ENCODE assay signal across 15 cellular contexts in the genomic region with DNA sequence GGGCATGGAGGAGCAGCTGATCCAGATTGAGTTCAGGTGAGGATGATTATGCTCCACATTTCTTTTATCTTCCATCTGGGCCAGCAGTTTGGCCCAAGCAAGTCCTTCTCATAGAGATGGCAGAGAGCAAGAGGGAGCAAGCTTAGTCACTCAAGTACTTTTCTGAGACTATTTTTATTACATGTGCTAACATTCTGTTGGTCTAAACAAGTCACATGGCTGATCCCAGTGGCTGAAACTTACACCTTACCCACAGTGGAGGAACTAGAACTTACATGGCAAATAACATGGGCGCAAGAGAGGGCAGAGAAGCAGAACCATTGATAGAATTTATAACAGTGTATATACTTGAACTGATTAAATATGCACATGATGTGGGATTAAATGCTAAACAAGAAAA.
A peak's percentile ranks its signal among the peaks of the same experiment; 100 is the strongest.
DNase-seq lines count a peak whose midpoint lies in the region; ATAC-seq and TF ChIP-seq lines count a peak whose summit lies in the region.
"Had no signal": no experiment of that assay in that cellular context is flagged by ENCODE, and none has a peak within 500 bp of the region (broad histone marks: within the 10 kb centered on the region; RNA-seq: fewer than 3 reads in every experiment).

No MANE protein-coding gene starts in this region.

- H3K27ac Mint-ChIP-seq in MCF 10A (ENCODE audit: low read depth, unreplicated experiment), result peak overlapping the region; percentile 46
- no peak overlapping the region for H3K27ac Mint-ChIP-seq in stimulated activated effector memory CD8-positive, alpha-beta T cell treated with anti-CD3 and anti-CD28 coated beads, Interleukin-12 subunit alpha, Interleukin-12 subunit beta, amount 100 ng/mL, for 72 hours
- no peak overlapping the region for H3K27ac Mint-ChIP-seq in HFFc6
- H3K27ac Mint-ChIP-seq: activated naive CD4-positive, alpha-beta T cell treated with anti-CD3 and anti-CD28 coated beads, Interleukin-2, amount 50 U/mL, for 72 hours had no signal

- POLR2A ChIA-PET in MCF 10A (lab: Yijun Ruan, JAX), result no interaction called here

- H3K4me3 Mint-ChIP-seq in MCF 10A (ENCODE audit: unreplicated experiment), result no peak overlapping the region
- H3K4me3 Mint-ChIP-seq in stimulated activated effector memory CD8-positive, alpha-beta T cell treated with anti-CD3 and anti-CD28 coated beads, Interleukin-12 subunit alpha, Interleukin-12 subunit beta, amount 100 ng/mL, for 72 hours, result no peak overlapping the region
- no peak overlapping the region for H3K4me3 Mint-ChIP-seq in HFFc6

- H3K9me3 ChIP-seq in breast epithelium (no peaks in the 10 kb centered on the region), prostate gland (no peaks in the 10 kb centered on the region)
- H3K9me3 ChIP-seq: SK-N-SH had no signal

- no peak for TF ChIP-seq POLR2A in breast epithelium (IDR thresholded peaks at IDR 0.05)
- no peak for TF ChIP-seq POLR2A in prostate gland (IDR thresholded peaks at IDR 0.05)

- no peak for TF ChIP-seq CTCF in MCF 10A (IDR thresholded peaks at IDR 0.05; ENCODE audit: unreplicated experiment)
- TF ChIP-seq CTCF in breast epithelium (IDR thresholded peaks at IDR 0.05), result no peak
- no peak for TF ChIP-seq CTCF in HFFc6 (IDR thresholded peaks at IDR 0.05)
- TF ChIP-seq CTCF in prostate gland (IDR thresholded peaks at IDR 0.05), result no peak

- BruUV-seq in MCF 10A (replicated peaks; lab: Mats Ljungman, UMichigan), result no TSS peak

- H3K4me3 ChIP-seq in breast epithelium (no peak overlapping the region), prostate gland (no peak overlapping the region)

- DNase-seq in MCF 10A (ENCODE audit: unreplicated experiment), result no peak
- no peak for DNase-seq in breast epithelium (ENCODE audit: low spot score in 2 of 2)
- DNase-seq in stimulated activated effector memory CD8-positive, alpha-beta T cell treated with anti-CD3 and anti-CD28 coated beads, Interleukin-12 subunit alpha, Interleukin-12 subunit beta, amount 100 ng/mL, for 72 hours (ENCODE audit: low spot score in 2 of 2), result no peak
- no peak for DNase-seq in HFFc6
- no peak for DNase-seq in activated CD4-positive, alpha-beta T cell treated with anti-CD3 and anti-CD28 coated beads for 48 hours
- DNase-seq in prostate gland (ENCODE audit: low spot score), result no peak
- DNase-seq: activated CD4-positive, alpha-beta T cell treated with anti-CD3 and anti-CD28 coated beads, Interleukin-2, amount 50 U/mL, for 4 hours; DND-41; GOT3; posterior cingulate gyrus; SK-N-SH had no signal

- H3K9me3 Mint-ChIP-seq in MCF 10A (ENCODE audit: unreplicated experiment), result no peaks in the 10 kb centered on the region
- no peaks in the 10 kb centered on the region for H3K9me3 Mint-ChIP-seq in stimulated activated effector memory CD8-positive, alpha-beta T cell treated with anti-CD3 and anti-CD28 coated beads, Interleukin-12 subunit alpha, Interleukin-12 subunit beta, amount 100 ng/mL, for 72 hours
- H3K9me3 Mint-ChIP-seq in HFFc6, result no peaks in the 10 kb centered on the region
- H3K9me3 Mint-ChIP-seq: activated naive CD4-positive, alpha-beta T cell treated with anti-CD3 and anti-CD28 coated beads, Interleukin-2, amount 50 U/mL, for 72 hours had no signal

- H3K4me1 Mint-ChIP-seq in MCF 10A (ENCODE audit: insufficient read depth, unreplicated experiment), result peaks cover 6% of the 10 kb centered on the region
- H3K4me1 Mint-ChIP-seq in stimulated activated effector memory CD8-positive, alpha-beta T cell treated with anti-CD3 and anti-CD28 coated beads, Interleukin-12 subunit alpha, Interleukin-12 subunit beta, amount 100 ng/mL, for 72 hours, result no peaks in the 10 kb centered on the region
- no peaks in the 10 kb centered on the region for H3K4me1 Mint-ChIP-seq in HFFc6 (ENCODE audit: low read depth)

- H3K36me3 ChIP-seq in breast epithelium, result no peaks in the 10 kb centered on the region
- H3K36me3 ChIP-seq in prostate gland, result no peaks in the 10 kb centered on the region

- intact Hi-C loops in MCF 10A (cut with micrococcal nuclease) (no loop called here), breast epithelium (cut with DNase I; ENCODE audit: low total_unique reads) (no loop called here), prostate gland (cut with DNase I) (loop anchor here (10.0 kb wide), 1 partner anchor 188 kb away; no protein-coding TSS in a partner anchor)

- CTCF ChIA-PET in MCF 10A (lab: Yijun Ruan, JAX), result interaction anchor here (0.6 to 3.9 kb wide), 6 partner anchors 8 to 817 kb away, joined by 3 to 32 read pairs (median 3); no protein-coding TSS in a partner anchor

- H3K27me3 Mint-ChIP-seq in MCF 10A (ENCODE audit: insufficient read depth, unreplicated experiment) (no peaks in the 10 kb centered on the region), HFFc6 (ENCODE audit: insufficient read depth) (no peaks in the 10 kb centered on the region)

- H3K36me3 Mint-ChIP-seq in MCF 10A (ENCODE audit: insufficient read depth, unreplicated experiment), result peaks cover 58% of the 10 kb centered on the region
- no peaks in the 10 kb centered on the region for H3K36me3 Mint-ChIP-seq in stimulated activated effector memory CD8-positive, alpha-beta T cell treated with anti-CD3 and anti-CD28 coated beads, Interleukin-12 subunit alpha, Interleukin-12 subunit beta, amount 100 ng/mL, for 72 hours
- H3K36me3 Mint-ChIP-seq in HFFc6 (ENCODE audit: low read depth), result no peaks in the 10 kb centered on the region
- H3K36me3 Mint-ChIP-seq: activated naive CD4-positive, alpha-beta T cell treated with anti-CD3 and anti-CD28 coated beads, Interleukin-2, amount 50 U/mL, for 72 hours had no signal

- peak; percentile 90 for ATAC-seq in HG02588 (IDR thresholded peaks at IDR 0.05; ENCODE audit: unreplicated experiment)
- peak; percentile 76 for ATAC-seq in HG03432 (IDR thresholded peaks at IDR 0.05; ENCODE audit: unreplicated experiment)
- ATAC-seq in stimulated activated effector memory CD8-positive, alpha-beta T cell treated with anti-CD3 and anti-CD28 coated beads, Interleukin-12 subunit alpha, Interleukin-12 subunit beta, amount 100 ng/mL, for 72 hours, result peak; percentile 52

- H3K27me3 ChIP-seq in breast epithelium (no peaks in the 10 kb centered on the region), prostate gland (replicated peaks; ENCODE audit: insufficient read depth) (no peaks in the 10 kb centered on the region)

- H3K27ac ChIP-seq in breast epithelium (no peak overlapping the region), prostate gland (no peak overlapping the region)
- H3K27ac ChIP-seq: KMS-11 had no signal

- H3K4me1 ChIP-seq in breast epithelium, result no peaks in the 10 kb centered on the region
- no peaks in the 10 kb centered on the region for H3K4me1 ChIP-seq in prostate gland (replicated peaks)

- 96% methylated on average over 1 of the region's 1 CpG for WGBS in prostate gland
